In genomic region chr6:107847844-107848802, GRCh38 we compare ENCODE assay signal across 1 cellular context.
TF ChIP-seq lines count a peak whose summit lies in the region.

No MANE protein-coding gene starts in this region.

TF ChIP-seq in WTC11, 78 proteins besides CTCF, POLR2A, EP300 and RAD21 (continued from another document):
- TF ChIP-seq ZMAT4 (CRISPR knock-in tag; IDR thresholded peaks at IDR 0.05), result no peak
- TF ChIP-seq, protein P1, sequence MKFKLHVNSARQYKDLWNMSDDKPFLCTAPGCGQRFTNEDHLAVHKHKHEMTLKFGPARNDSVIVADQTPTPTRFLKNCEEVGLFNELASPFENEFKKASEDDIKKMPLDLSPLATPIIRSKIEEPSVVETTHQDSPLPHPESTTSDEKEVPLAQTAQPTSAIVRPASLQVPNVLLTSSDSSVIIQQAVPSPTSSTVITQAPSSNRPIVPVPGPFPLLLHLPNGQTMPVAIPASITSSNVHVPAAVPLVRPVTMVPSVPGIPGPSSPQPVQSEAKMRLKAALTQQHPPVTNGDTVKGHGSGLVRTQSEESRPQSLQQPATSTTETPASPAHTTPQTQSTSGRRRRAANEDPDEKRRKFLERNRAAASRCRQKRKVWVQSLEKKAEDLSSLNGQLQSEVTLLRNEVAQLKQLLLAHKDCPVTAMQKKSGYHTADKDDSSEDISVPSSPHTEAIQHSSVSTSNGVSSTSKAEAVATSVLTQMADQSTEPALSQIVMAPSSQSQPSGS (CRISPR knock-in tag; IDR thresholded peaks at IDR 0.05; ENCODE audit: borderline replicate concordance, low read depth), result no peak
- TF ChIP-seq ZNF671 (CRISPR knock-in tag; IDR thresholded peaks at IDR 0.05), result no peak
- peak; percentile 70; the same call in 1 of the 2 replicates for TF ChIP-seq FOXP1 (CRISPR knock-in tag; IDR thresholded peaks at IDR 0.05; ENCODE audit: borderline replicate concordance)
- no peak for TF ChIP-seq ZBTB21 (CRISPR knock-in tag; IDR thresholded peaks at IDR 0.05; ENCODE audit: borderline replicate concordance)
- TF ChIP-seq ZNF396 (CRISPR knock-in tag; IDR thresholded peaks at IDR 0.05; ENCODE audit: borderline replicate concordance), result no peak
- TF ChIP-seq, protein P2, sequence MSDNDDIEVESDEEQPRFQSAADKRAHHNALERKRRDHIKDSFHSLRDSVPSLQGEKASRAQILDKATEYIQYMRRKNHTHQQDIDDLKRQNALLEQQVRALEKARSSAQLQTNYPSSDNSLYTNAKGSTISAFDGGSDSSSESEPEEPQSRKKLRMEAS (CRISPR knock-in tag; IDR thresholded peaks at IDR 0.05), result peak; percentile 79
- no peak for TF ChIP-seq ATF6 (CRISPR knock-in tag; IDR thresholded peaks at IDR 0.05)
- no peak for TF ChIP-seq ARID4B (CRISPR knock-in tag; IDR thresholded peaks at IDR 0.05; ENCODE audit: borderline replicate concordance)
- TF ChIP-seq, protein P3, sequence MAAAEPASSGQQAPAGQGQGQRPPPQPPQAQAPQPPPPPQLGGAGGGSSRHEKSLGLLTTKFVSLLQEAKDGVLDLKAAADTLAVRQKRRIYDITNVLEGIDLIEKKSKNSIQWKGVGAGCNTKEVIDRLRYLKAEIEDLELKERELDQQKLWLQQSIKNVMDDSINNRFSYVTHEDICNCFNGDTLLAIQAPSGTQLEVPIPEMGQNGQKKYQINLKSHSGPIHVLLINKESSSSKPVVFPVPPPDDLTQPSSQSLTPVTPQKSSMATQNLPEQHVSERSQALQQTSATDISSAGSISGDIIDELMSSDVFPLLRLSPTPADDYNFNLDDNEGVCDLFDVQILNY (CRISPR knock-in tag; IDR thresholded peaks at IDR 0.05), result 0 out of 2 replicates have a peak, but pooled peaks have one; percentile 47
- TF ChIP-seq RELA (CRISPR knock-in tag; IDR thresholded peaks at IDR 0.05; ENCODE audit: borderline replicate concordance), result no peak
- TF ChIP-seq, protein P4, sequence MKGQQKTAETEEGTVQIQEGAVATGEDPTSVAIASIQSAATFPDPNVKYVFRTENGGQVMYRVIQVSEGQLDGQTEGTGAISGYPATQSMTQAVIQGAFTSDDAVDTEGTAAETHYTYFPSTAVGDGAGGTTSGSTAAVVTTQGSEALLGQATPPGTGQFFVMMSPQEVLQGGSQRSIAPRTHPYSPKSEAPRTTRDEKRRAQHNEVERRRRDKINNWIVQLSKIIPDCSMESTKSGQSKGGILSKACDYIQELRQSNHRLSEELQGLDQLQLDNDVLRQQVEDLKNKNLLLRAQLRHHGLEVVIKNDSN (CRISPR knock-in tag; IDR thresholded peaks at IDR 0.05), result peak; percentile 25; the same call in 1 of the 2 replicates
- TF ChIP-seq, protein P5, sequence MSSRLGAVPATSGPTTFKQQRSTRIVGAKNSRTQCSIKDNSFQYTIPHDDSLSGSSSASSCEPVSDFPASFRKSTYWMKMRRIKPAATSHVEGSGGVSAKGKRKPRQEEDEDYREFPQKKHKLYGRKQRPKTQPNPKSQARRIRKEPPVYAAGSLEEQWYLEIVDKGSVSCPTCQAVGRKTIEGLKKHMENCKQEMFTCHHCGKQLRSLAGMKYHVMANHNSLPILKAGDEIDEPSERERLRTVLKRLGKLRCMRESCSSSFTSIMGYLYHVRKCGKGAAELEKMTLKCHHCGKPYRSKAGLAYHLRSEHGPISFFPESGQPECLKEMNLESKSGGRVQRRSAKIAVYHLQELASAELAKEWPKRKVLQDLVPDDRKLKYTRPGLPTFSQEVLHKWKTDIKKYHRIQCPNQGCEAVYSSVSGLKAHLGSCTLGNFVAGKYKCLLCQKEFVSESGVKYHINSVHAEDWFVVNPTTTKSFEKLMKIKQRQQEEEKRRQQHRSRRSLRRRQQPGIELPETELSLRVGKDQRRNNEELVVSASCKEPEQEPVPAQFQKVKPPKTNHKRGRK (CRISPR knock-in tag; IDR thresholded peaks at IDR 0.05; ENCODE audit: borderline replicate concordance), result no peak
- TF ChIP-seq, protein P6, sequence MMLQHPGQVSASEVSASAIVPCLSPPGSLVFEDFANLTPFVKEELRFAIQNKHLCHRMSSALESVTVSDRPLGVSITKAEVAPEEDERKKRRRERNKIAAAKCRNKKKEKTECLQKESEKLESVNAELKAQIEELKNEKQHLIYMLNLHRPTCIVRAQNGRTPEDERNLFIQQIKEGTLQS (CRISPR knock-in tag; conservative IDR thresholded peaks at IDR 0.05), result no peak
- TF ChIP-seq, protein P7, sequence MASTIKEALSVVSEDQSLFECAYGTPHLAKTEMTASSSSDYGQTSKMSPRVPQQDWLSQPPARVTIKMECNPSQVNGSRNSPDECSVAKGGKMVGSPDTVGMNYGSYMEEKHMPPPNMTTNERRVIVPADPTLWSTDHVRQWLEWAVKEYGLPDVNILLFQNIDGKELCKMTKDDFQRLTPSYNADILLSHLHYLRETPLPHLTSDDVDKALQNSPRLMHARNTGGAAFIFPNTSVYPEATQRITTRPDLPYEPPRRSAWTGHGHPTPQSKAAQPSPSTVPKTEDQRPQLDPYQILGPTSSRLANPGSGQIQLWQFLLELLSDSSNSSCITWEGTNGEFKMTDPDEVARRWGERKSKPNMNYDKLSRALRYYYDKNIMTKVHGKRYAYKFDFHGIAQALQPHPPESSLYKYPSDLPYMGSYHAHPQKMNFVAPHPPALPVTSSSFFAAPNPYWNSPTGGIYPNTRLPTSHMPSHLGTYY (CRISPR knock-in tag; IDR thresholded peaks at IDR 0.05), result no peak
- TF ChIP-seq, protein P8, sequence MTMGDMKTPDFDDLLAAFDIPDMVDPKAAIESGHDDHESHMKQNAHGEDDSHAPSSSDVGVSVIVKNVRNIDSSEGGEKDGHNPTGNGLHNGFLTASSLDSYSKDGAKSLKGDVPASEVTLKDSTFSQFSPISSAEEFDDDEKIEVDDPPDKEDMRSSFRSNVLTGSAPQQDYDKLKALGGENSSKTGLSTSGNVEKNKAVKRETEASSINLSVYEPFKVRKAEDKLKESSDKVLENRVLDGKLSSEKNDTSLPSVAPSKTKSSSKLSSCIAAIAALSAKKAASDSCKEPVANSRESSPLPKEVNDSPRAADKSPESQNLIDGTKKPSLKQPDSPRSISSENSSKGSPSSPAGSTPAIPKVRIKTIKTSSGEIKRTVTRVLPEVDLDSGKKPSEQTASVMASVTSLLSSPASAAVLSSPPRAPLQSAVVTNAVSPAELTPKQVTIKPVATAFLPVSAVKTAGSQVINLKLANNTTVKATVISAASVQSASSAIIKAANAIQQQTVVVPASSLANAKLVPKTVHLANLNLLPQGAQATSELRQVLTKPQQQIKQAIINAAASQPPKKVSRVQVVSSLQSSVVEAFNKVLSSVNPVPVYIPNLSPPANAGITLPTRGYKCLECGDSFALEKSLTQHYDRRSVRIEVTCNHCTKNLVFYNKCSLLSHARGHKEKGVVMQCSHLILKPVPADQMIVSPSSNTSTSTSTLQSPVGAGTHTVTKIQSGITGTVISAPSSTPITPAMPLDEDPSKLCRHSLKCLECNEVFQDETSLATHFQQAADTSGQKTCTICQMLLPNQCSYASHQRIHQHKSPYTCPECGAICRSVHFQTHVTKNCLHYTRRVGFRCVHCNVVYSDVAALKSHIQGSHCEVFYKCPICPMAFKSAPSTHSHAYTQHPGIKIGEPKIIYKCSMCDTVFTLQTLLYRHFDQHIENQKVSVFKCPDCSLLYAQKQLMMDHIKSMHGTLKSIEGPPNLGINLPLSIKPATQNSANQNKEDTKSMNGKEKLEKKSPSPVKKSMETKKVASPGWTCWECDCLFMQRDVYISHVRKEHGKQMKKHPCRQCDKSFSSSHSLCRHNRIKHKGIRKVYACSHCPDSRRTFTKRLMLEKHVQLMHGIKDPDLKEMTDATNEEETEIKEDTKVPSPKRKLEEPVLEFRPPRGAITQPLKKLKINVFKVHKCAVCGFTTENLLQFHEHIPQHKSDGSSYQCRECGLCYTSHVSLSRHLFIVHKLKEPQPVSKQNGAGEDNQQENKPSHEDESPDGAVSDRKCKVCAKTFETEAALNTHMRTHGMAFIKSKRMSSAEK (CRISPR knock-in tag; IDR thresholded peaks at IDR 0.05; ENCODE audit: borderline replicate concordance), result no peak
